In the genomic region with DNA sequence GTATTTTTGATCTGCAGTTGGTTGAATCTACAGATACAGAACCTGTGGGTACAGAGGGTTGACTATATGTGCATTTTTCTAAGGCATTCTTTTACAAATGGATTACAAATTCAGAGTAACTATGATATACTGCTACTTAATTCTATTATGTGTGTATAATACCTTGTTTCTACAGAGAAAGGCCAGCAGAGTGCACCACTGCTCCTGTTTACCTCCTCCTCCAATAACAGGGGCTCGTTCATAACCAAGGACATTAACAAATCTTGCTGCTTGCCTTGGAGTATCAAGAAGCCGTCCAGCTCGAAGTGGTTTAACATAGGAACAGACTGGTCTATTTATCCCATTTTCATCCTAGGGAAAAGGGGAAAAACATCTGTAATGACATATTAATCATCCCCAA, we compare ENCODE assay signal across 11 cellular contexts. TPM values are rescaled to one million over a fixed set of nuclear protein-coding genes. Genes with fewer than 3 reads are reported as not detected.
DNase-seq lines count a peak whose midpoint lies in the region; FAIRE-seq and TF ChIP-seq lines count a peak whose summit lies in the region.
"Had no signal": no experiment of that assay in that cellular context is flagged by ENCODE, and none has a peak within 500 bp of the region (broad histone marks: within the 10 kb centered on the region; RNA-seq: fewer than 3 reads in every experiment).

No MANE protein-coding gene starts in this region.

- TF ChIP-seq CTCF in choroid plexus epithelial cell (conservative IDR thresholded peaks at IDR 0.05; ENCODE audit: low read depth, low read length) = peak; percentile 48

- DNase-seq in A172 (ENCODE audit: low spot score) = peak; percentile 27
- DNase-seq in GM03348 (ENCODE audit: low spot score) = peak; percentile 8
- DNase-seq in NCI-H460 (ENCODE audit: extremely low read depth, low read depth) = peak; percentile 26
- peak; percentile 72 for DNase-seq in choroid plexus epithelial cell (ENCODE audit: low read depth)
- no peak for DNase-seq in stimulated activated CD8-positive, alpha-beta memory T cell treated with anti-CD3 and anti-CD28 coated beads, Interleukin-4, amount 100 ng/mL, for 48 hours
- no peak for DNase-seq in hepatic stellate cell (ENCODE audit: low spot score)
- DNase-seq in RCC 7860 (ENCODE audit: low spot score) = no peak
- no peak for DNase-seq in activated CD4-positive, alpha-beta T cell treated with anti-CD3 and anti-CD28 coated beads, Interleukin-2, amount 50 U/mL, for 1 hour
- DNase-seq: activated T-cell treated with anti-CD3 and anti-CD28 coated beads, Interleukin-2, amount 50 U/mL, for 24 hours; MG63 had no signal

- no peak for FAIRE-seq in RCC 7860 (lab: Jason Lieb, UNC)
- FAIRE-seq: endometrium had no signal

- H3K4me3 ChIP-seq in choroid plexus epithelial cell (ENCODE audit: low read depth, low read length) = no peak overlapping the region
- H3K4me3 ChIP-seq: MG63 had no signal

RNA-seq across cellular contexts. Expression of a gene that starts 16.4 kb away (rescaled TPM):
- total RNA-seq in A172 (2014; rRNA removed; shearing (Covaris generic)) = 27.4 and 31.3 TPM in 2 replicates
- total RNA-seq in NCI-H460 (2014; rRNA removed; shearing (Covaris generic)) = 10.9 and 15.6 TPM in 2 replicates
- 18.5 and 23.9 TPM in 2 replicates for polyA plus RNA-seq in NCI-H460 (2014; cell fraction: nucleus; rRNA removed)

RNA-seq across cellular contexts. Expression of a gene that starts 16.7 kb away (rescaled TPM):
- total RNA-seq in A172 (2014; rRNA removed; shearing (Covaris generic)) = 139 and 142 TPM in 2 replicates
- 133 and 136 TPM in 2 replicates for total RNA-seq in NCI-H460 (2014; rRNA removed; shearing (Covaris generic))
- polyA plus RNA-seq in NCI-H460 (2014; cell fraction: nucleus; rRNA removed) = 60.1 and 74.6 TPM in 2 replicates

RNA-seq across cellular contexts. Expression of a gene that starts 28.2 kb away (rescaled TPM):
- total RNA-seq in A172 (2014; rRNA removed; shearing (Covaris generic)) = 30.4 and 33.9 TPM in 2 replicates
- total RNA-seq in NCI-H460 (2014; rRNA removed; shearing (Covaris generic)) = 46.2 and 49.0 TPM in 2 replicates
- polyA plus RNA-seq in NCI-H460 (2014; cell fraction: nucleus; rRNA removed) = 16.9 and 24.6 TPM in 2 replicates

Comparison
In these comparisons a context has a peak if more than half of its experiments do, and no peak if none do; other contexts are left out.
1. DNase-seq: peak in A172 (single experiment), GM03348 (single experiment), NCI-H460 (single experiment) and choroid plexus epithelial cell (single experiment); none in stimulated activated CD8-positive, alpha-beta memory T cell treated with anti-CD3 and anti-CD28 coated beads, Interleukin-4, amount 100 ng/mL, for 48 hours (single experiment), hepatic stellate cell (single experiment), RCC 7860 (single experiment) and activated CD4-positive, alpha-beta T cell treated with anti-CD3 and anti-CD28 coated beads, Interleukin-2, amount 50 U/mL, for 1 hour (single experiment).